Comparison of ENCODE assay signal across 1 cellular context in the genomic region with DNA sequence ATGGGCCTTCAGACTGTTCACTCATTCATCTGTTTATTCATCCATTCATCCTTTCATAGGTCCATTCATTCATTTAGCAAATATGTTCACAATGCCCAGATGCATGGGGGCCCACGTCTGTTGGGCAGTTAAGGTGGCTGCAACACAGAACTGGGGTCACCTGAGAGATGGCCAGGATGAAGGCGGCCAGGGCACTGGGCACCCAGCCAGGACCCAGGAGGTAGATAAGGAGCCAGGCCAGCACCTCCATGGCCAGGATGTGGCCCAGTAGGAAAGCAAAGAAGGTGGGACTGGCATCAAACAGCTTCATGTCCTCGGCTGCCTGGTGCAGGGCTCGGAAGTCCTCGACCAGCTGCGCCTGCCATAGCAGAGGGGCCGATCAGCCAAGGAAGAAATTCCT.
TF ChIP-seq lines count a peak whose summit lies in the region.

No MANE protein-coding gene starts in this region.

TF ChIP-seq in GM12878, 131 proteins besides CTCF, POLR2A, EP300 and RAD21:
- TF ChIP-seq MAX (IDR thresholded peaks at IDR 0.05; ENCODE audit: low read depth, low read length) (no peak), NKRF (conservative IDR thresholded peaks at IDR 0.05) (no peak), MTA2 (IDR thresholded peaks at IDR 0.05; ENCODE audit: low read depth) (no peak), E2F8 (IDR thresholded peaks at IDR 0.05; ENCODE audit: low read depth, partially characterized antibody) (no peak), MYB (IDR thresholded peaks at IDR 0.05; ENCODE audit: borderline replicate concordance, low read depth, low read length) (no peak), SUPT20H (IDR thresholded peaks at IDR 0.05; ENCODE audit: borderline replicate concordance, control insufficient read depth, low read depth, low read length) (no peak), JUNB (IDR thresholded peaks at IDR 0.05) (no peak), NFIC (IDR thresholded peaks at IDR 0.05; ENCODE audit: low read depth, low read length) (no peak)
- TF ChIP-seq, protein P1, sequence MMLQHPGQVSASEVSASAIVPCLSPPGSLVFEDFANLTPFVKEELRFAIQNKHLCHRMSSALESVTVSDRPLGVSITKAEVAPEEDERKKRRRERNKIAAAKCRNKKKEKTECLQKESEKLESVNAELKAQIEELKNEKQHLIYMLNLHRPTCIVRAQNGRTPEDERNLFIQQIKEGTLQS (IDR thresholded peaks at IDR 0.05; ENCODE audit: borderline replicate concordance, extremely low read depth, low read depth, low read length): no peak
